31 cellular contexts compared by ENCODE assay signal in the genomic region with DNA sequence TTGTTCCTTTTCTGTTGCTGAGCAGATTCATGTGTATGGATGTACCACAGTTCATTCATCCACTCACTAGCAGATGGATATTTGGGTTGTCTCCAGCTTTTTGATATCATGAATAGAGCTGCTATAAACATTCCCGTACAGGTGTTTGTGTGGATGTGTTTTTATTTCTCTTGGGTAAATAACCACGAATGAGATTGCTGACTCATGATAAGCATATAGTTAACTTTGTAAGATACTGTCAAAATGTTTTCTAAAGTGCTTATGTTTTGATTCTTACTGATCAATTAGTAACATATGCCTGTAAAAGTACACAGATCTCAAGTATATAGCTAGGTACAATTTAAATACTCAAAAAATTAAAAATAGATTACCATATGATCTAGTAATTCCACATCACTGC.
"Had no signal": no experiment of that assay in that cellular context is flagged by ENCODE, and none has a peak within 500 bp of the region (broad histone marks: within the 10 kb centered on the region; RNA-seq: fewer than 3 reads in every experiment).

No MANE protein-coding gene starts in this region.

- H3K27me3 Mint-ChIP-seq: stimulated activated memory B cell treated with anti-CD40 and anti-IgM and Interleukin-4, amounts not matched to agents 10 μg/mL and 1 μg/mL and 100 μg/mL, for 72 hours had no signal

- H3K4me1 ChIP-seq: neural progenitor cell, parathyroid adenoma, psoas muscle, spleen, suprapubic skin, testis, tibial artery, upper lobe of right lung, uterus had no signal

- H3K27ac ChIP-seq: neural progenitor cell, ovary, parathyroid adenoma, psoas muscle, skin epidermis, spleen, suprapubic skin, testis, tibial artery, transverse colon, upper lobe of right lung, uterus had no signal

- H3K4me1 Mint-ChIP-seq: natural killer cell; neural progenitor cell; stimulated activated memory B cell treated with anti-CD40 and anti-IgM and Interleukin-4, amounts not matched to agents 10 μg/mL and 1 μg/mL and 100 μg/mL, for 72 hours; stimulated activated naive CD8-positive, alpha-beta T cell treated with anti-CD3 and anti-CD28 coated beads, Interleukin-15, amount 100 ng/mL, for 72 hours had no signal

- ATAC-seq: natural killer cell; psoas muscle; right cardiac atrium; sciatic nerve; stimulated activated memory B cell treated with anti-CD40 and anti-IgM and Interleukin-4, amounts not matched to agents 10 μg/mL and 1 μg/mL and 100 μg/mL, for 72 hours; stimulated activated naive CD8-positive, alpha-beta T cell treated with anti-CD3 and anti-CD28 coated beads, Interleukin-15, amount 100 ng/mL, for 72 hours; stimulated activated naive CD8-positive, alpha-beta T cell treated with anti-CD3 and anti-CD28 coated beads, Interleukin-15, Interleukin-2, amounts not matched to agents 100 U/mL and 50 U/mL, for 24 hours; upper lobe of right lung had no signal

- H3K79me2 ChIP-seq: parathyroid adenoma had no signal

- H3K36me3 ChIP-seq: neural progenitor cell, ovary, spleen, suprapubic skin, tibial artery, transverse colon, upper lobe of right lung, uterus had no signal

- H3K36me3 Mint-ChIP-seq: natural killer cell; neural progenitor cell; stimulated activated memory B cell treated with anti-CD40 and anti-IgM and Interleukin-4, amounts not matched to agents 10 μg/mL and 1 μg/mL and 100 μg/mL, for 72 hours; type B pancreatic cell had no signal

- H3K9me3 ChIP-seq: psoas muscle, suprapubic skin, testis, tibial artery, transverse colon, upper lobe of right lung, uterus had no signal

- DNase-seq: natural killer cell; occipital lobe; ovary; posterior cingulate gyrus; psoas muscle; right cardiac atrium; spleen; stimulated activated CD4-positive, alpha-beta T cell treated with anti-CD3 and anti-CD28 coated beads, Interleukin-12 subunit alpha, Interleukin-12 subunit beta, amount 100 ng/mL, for 4 hours; stimulated activated CD4-positive, alpha-beta T cell treated with anti-CD3 and anti-CD28 coated beads, Interleukin-1b, Interleukin-23, amount 100 ng/mL, for 48 hours; stimulated activated CD4-positive, alpha-beta T cell treated with anti-CD3 and anti-CD28 coated beads, Interleukin-4, amount 100 ng/mL, for 1 hour; stimulated activated CD4-positive, alpha-beta T cell treated with anti-CD3 and anti-CD28 coated beads, Interleukin-4, amount 100 ng/mL, for 4 hours; stimulated activated CD8-positive, alpha-beta memory T cell treated with anti-CD3 and anti-CD28 coated beads, Interleukin-4, amount 100 ng/mL, for 48 hours; stimulated activated naive CD4-positive, alpha-beta T cell; stimulated activated naive CD8-positive, alpha-beta T cell treated with anti-CD3 and anti-CD28 coated beads, Interleukin-15, amount 100 ng/mL, for 72 hours; stimulated activated naive CD8-positive, alpha-beta T cell treated with anti-CD3 and anti-CD28 coated beads, Interleukin-15, Interleukin-2, amounts not matched to agents 100 U/mL and 50 U/mL, for 24 hours; substantia nigra; testis; tibial artery; transverse colon; upper lobe of right lung; uterus had no signal

- H3K4me3 ChIP-seq: neural progenitor cell, ovary, psoas muscle, skin epidermis, smooth muscle cell, spleen, suprapubic skin, testis, tibial artery, transverse colon, upper lobe of right lung, uterus had no signal

- H3K4me3 Mint-ChIP-seq: natural killer cell; nephron; neural progenitor cell; stimulated activated memory B cell treated with anti-CD40 and anti-IgM and Interleukin-4, amounts not matched to agents 10 μg/mL and 1 μg/mL and 100 μg/mL, for 72 hours; stimulated activated naive CD8-positive, alpha-beta T cell treated with anti-CD3 and anti-CD28 coated beads, Interleukin-15, amount 100 ng/mL, for 72 hours; type B pancreatic cell had no signal

- H2AFZ ChIP-seq: neural progenitor cell, parathyroid adenoma had no signal

- H3K27ac Mint-ChIP-seq: natural killer cell; nephron; neural progenitor cell; progenitor cell of endocrine pancreas; stimulated activated memory B cell treated with anti-CD40 and anti-IgM and Interleukin-4, amounts not matched to agents 10 μg/mL and 1 μg/mL and 100 μg/mL, for 72 hours; stimulated activated naive CD8-positive, alpha-beta T cell treated with anti-CD3 and anti-CD28 coated beads, Interleukin-15, amount 100 ng/mL, for 72 hours; type B pancreatic cell had no signal

- H3K9me3 Mint-ChIP-seq: natural killer cell; neural progenitor cell; stimulated activated memory B cell treated with anti-CD40 and anti-IgM and Interleukin-4, amounts not matched to agents 10 μg/mL and 1 μg/mL and 100 μg/mL, for 72 hours; stimulated activated naive CD8-positive, alpha-beta T cell treated with anti-CD3 and anti-CD28 coated beads, Interleukin-15, amount 100 ng/mL, for 72 hours; type B pancreatic cell had no signal

- H3K27me3 ChIP-seq: neural progenitor cell, ovary, testis, tibial artery, upper lobe of right lung, uterus had no signal

- H3K4me2 ChIP-seq: neural progenitor cell, smooth muscle cell had no signal

- H3K9ac ChIP-seq: neural progenitor cell, parathyroid adenoma had no signal
